11 cellular contexts compared by ENCODE assay signal in genomic region chr6:151393410-151393809, GRCh38. TPM values are rescaled to one million over a fixed set of nuclear protein-coding genes. Genes with fewer than 3 reads are reported as not detected.
A peak's percentile ranks its signal among the peaks of the same experiment; 100 is the strongest.
DNase-seq lines count a peak whose midpoint lies in the region; ATAC-seq and TF ChIP-seq lines count a peak whose summit lies in the region.
"Had no signal": no experiment of that assay in that cellular context is flagged by ENCODE, and none has a peak within 500 bp of the region (broad histone marks: within the 10 kb centered on the region; RNA-seq: fewer than 3 reads in every experiment).

No MANE protein-coding gene starts in this region.

- POLR2A ChIA-PET in CD4-positive, alpha-beta T cell (lab: Charles Lee), result interaction anchor here (2.0 to 3.4 kb wide), 3 partner anchors 12 to 58 kb away, joined by 7 to 15 read pairs (median 15); partner anchors contain the start of gene RMND1
- POLR2A ChIA-PET in naive thymus-derived CD8-positive, alpha-beta T cell (lab: Charles Lee), result interaction anchor here (1.0 kb wide), 1 partner anchor 20 kb away, joined by 3 read pairs; no protein-coding TSS in a partner anchor

- no peak for ATAC-seq in CD4-positive, alpha-beta T cell (ENCODE audit: poor library complexity)
- ATAC-seq in activated naive CD8-positive, alpha-beta T cell treated with anti-CD3 and anti-CD28 coated beads, Interleukin-2, amount 50 U/mL, for 24 hours, result no peak
- ATAC-seq in naive thymus-derived CD8-positive, alpha-beta T cell, result no peak
- no peak for ATAC-seq in HG03039 (IDR thresholded peaks at IDR 0.05; ENCODE audit: unreplicated experiment)

- H3K4me3 Mint-ChIP-seq in CD4-positive, alpha-beta T cell, result peak overlapping the region; percentile 99
- H3K4me3 Mint-ChIP-seq in activated naive CD8-positive, alpha-beta T cell treated with anti-CD3 and anti-CD28 coated beads, Interleukin-2, amount 50 U/mL, for 24 hours, result peak overlapping the region; percentile 90
- peak overlapping the region; percentile 6 to 99 (median 96) for H3K4me3 Mint-ChIP-seq in naive thymus-derived CD8-positive, alpha-beta T cell

- H3K27ac ChIP-seq in CD4-positive, alpha-beta T cell (ENCODE audit: low read depth, low read length), result no peak overlapping the region
- no peak overlapping the region for H3K27ac ChIP-seq in HUES6 (ENCODE audit: low read depth, low read length)
- H3K27ac ChIP-seq: SJSA1 had no signal

- no peak for DNase-seq in CD4-positive, alpha-beta T cell
- no peak for DNase-seq in activated naive CD8-positive, alpha-beta T cell treated with anti-CD3 and anti-CD28 coated beads, Interleukin-2, amount 50 U/mL, for 24 hours
- no peak for DNase-seq in naive thymus-derived CD8-positive, alpha-beta T cell
- DNase-seq in cerebellar nuclear complex (lab: John Stamatoyannopoulos, UW), result no peak
- no peak for DNase-seq in NCI-H446 (lab: John Stamatoyannopoulos, UW)
- DNase-seq in amygdala (lab: John Stamatoyannopoulos, UW), result no peak
- DNase-seq: activated CD8-positive, alpha-beta memory T cell treated with anti-CD3 and anti-CD28 coated beads, Interleukin-2, amount 50 U/mL, for 4 hours; NCI-H2081 treated with DMSO at 0.1 percent for 48 hours had no signal

- intact Hi-C loops in CD4-positive, alpha-beta T cell (cut with DNase I, micrococcal nuclease), result loop anchor here in 1 of 2 experiments (2.0 kb wide), 1 partner anchor 13 kb away; no protein-coding TSS in a partner anchor

- peaks cover 48% of the 10 kb centered on the region for H3K36me3 Mint-ChIP-seq in CD4-positive, alpha-beta T cell (ENCODE audit: low read depth)
- peaks cover 33% of the 10 kb centered on the region for H3K36me3 Mint-ChIP-seq in activated naive CD8-positive, alpha-beta T cell treated with anti-CD3 and anti-CD28 coated beads, Interleukin-2, amount 50 U/mL, for 24 hours (ENCODE audit: low read depth)
- peaks cover 0 to 21% (median 0%) of the 10 kb centered on the region in 3 donors for H3K36me3 Mint-ChIP-seq in naive thymus-derived CD8-positive, alpha-beta T cell

- no peak for TF ChIP-seq CTCF in CD4-positive, alpha-beta T cell (IDR thresholded peaks at IDR 0.05)

- H3K4me1 Mint-ChIP-seq in CD4-positive, alpha-beta T cell (ENCODE audit: low read depth), result peaks cover 78% of the 10 kb centered on the region
- peaks cover 66% of the 10 kb centered on the region for H3K4me1 Mint-ChIP-seq in activated naive CD8-positive, alpha-beta T cell treated with anti-CD3 and anti-CD28 coated beads, Interleukin-2, amount 50 U/mL, for 24 hours
- H3K4me1 Mint-ChIP-seq in naive thymus-derived CD8-positive, alpha-beta T cell, result peaks cover 34 to 72% (median 64%) of the 10 kb centered on the region in 4 donors

- peaks cover 4% of the 10 kb centered on the region for H3K27me3 Mint-ChIP-seq in CD4-positive, alpha-beta T cell
- no peaks in the 10 kb centered on the region for H3K27me3 Mint-ChIP-seq in activated naive CD8-positive, alpha-beta T cell treated with anti-CD3 and anti-CD28 coated beads, Interleukin-2, amount 50 U/mL, for 24 hours
- H3K27me3 Mint-ChIP-seq in naive thymus-derived CD8-positive, alpha-beta T cell, result no peaks in the 10 kb centered on the region

- H3K9me3 Mint-ChIP-seq in CD4-positive, alpha-beta T cell, result no peaks in the 10 kb centered on the region
- H3K9me3 Mint-ChIP-seq in activated naive CD8-positive, alpha-beta T cell treated with anti-CD3 and anti-CD28 coated beads, Interleukin-2, amount 50 U/mL, for 24 hours, result no peaks in the 10 kb centered on the region
- peaks cover 0 to 4% (median 0%) of the 10 kb centered on the region in 9 donors for H3K9me3 Mint-ChIP-seq in naive thymus-derived CD8-positive, alpha-beta T cell

- H3K27me3 ChIP-seq in CD4-positive, alpha-beta T cell (ENCODE audit: control insufficient read depth, insufficient read depth, low read length), result no peaks in the 10 kb centered on the region
- no peaks in the 10 kb centered on the region for H3K27me3 ChIP-seq in HUES6 (ENCODE audit: control insufficient read depth, insufficient read depth, low read length)
- H3K27me3 ChIP-seq: SJSA1 had no signal

- CTCF ChIA-PET in CD4-positive, alpha-beta T cell (lab: Charles Lee), result interaction anchor here (0.5 to 5.2 kb wide), 3 partner anchors 13 to 815 kb away, joined by 3 to 33 read pairs (median 4); no protein-coding TSS in a partner anchor

- no peak overlapping the region for H3K9ac ChIP-seq in HUES6 (ENCODE audit: low read length)

- peak overlapping the region; percentile 87; the same call in 1 of the 2 replicates for H3K4me3 ChIP-seq in HUES6 (ENCODE audit: low read depth, low read length)
- H3K4me3 ChIP-seq: SJSA1 had no signal

- peaks cover 13% of the 10 kb centered on the region for H3K36me3 ChIP-seq in HUES6 (ENCODE audit: control insufficient read depth, insufficient read depth, low read length)

- H3K9me3 ChIP-seq in CD4-positive, alpha-beta T cell (ENCODE audit: control insufficient read depth, low read length), result no peaks in the 10 kb centered on the region
- no peaks in the 10 kb centered on the region for H3K9me3 ChIP-seq in HUES6 (ENCODE audit: control insufficient read depth, insufficient read depth, low read depth, low read length)

- H3K27ac Mint-ChIP-seq in CD4-positive, alpha-beta T cell, result peak overlapping the region; percentile 98
- H3K27ac Mint-ChIP-seq in activated naive CD8-positive, alpha-beta T cell treated with anti-CD3 and anti-CD28 coated beads, Interleukin-2, amount 50 U/mL, for 24 hours, result peak overlapping the region; percentile 94
- peak overlapping the region; percentile 93 to 99 (median 98) for H3K27ac Mint-ChIP-seq in naive thymus-derived CD8-positive, alpha-beta T cell

- H3K4me1 ChIP-seq in HUES6 (ENCODE audit: control insufficient read depth, insufficient read depth, low read length), result peaks cover 12% of the 10 kb centered on the region

RNA-seq across cellular contexts. Expression of gene ZBTB2, which starts 2.1 kb away (rescaled TPM):
- total RNA-seq in CD4-positive, alpha-beta T cell, result 10 to 100 TPM; 18.6 to 19.1 TPM
- 10 to 100 TPM; 32.0 to 32.4 TPM for total RNA-seq in naive thymus-derived CD8-positive, alpha-beta T cell
- 10 to 100 TPM; 12.3 to 18.8 (median 15.0) TPM for polyA plus RNA-seq in naive thymus-derived CD8-positive, alpha-beta T cell

RNA-seq across cellular contexts. Expression of gene RMND1, which starts 58.5 kb away (rescaled TPM):
- total RNA-seq in CD4-positive, alpha-beta T cell, result 1 to 10 TPM; 6.5 to 7.5 TPM
- 10 to 100 TPM; 16.0 to 18.3 TPM for total RNA-seq in naive thymus-derived CD8-positive, alpha-beta T cell
- 10 to 100 TPM in 2 of 3 donors, 1 to 10 TPM in 1; 7.7 to 13.9 (median 10.7) TPM for polyA plus RNA-seq in naive thymus-derived CD8-positive, alpha-beta T cell
